20 cellular contexts compared by ENCODE assay signal in the genomic region with DNA sequence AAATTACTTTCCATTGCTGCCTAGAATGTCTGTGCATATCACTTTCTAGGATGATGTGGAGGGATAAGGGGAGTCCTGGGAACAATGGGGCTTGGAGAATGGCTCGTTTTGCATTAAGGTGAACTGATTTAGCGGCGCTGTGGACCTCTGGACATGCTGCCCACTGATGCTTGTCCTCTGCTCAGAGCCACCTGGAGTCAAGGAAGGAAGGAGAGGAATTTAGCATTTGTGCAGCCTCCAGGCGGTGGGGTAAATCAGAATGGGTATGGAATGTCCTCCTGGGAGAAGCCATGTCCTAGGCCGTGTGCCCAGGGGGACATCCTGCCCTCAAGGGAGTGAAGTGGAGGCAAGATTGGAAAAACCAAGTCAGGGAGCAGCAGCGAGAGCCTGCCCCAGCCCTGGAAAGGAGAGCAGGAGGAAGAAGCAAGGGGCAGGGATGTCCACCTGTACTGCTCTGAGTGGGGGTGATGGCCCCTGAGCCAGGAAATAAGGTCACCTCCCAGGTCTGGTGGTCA. TPM values are rescaled to one million over a fixed set of nuclear protein-coding genes. Genes with fewer than 3 reads are reported as not detected.
"Had no signal": no experiment of that assay in that cellular context is flagged by ENCODE, and none has a peak within 500 bp of the region (broad histone marks: within the 10 kb centered on the region; RNA-seq: fewer than 3 reads in every experiment).

No MANE protein-coding gene starts in this region.

- H3K4me3 Mint-ChIP-seq: natural killer cell treated with Interleukin-12 subunit alpha and Interleukin-12 subunit beta and Interleukin-15 and Interleukin-18, amount 100 ng/mL, for 72 hours; stimulated activated effector memory CD8-positive, alpha-beta T cell treated with anti-CD3 and anti-CD28 coated beads, Interleukin-12 subunit alpha, Interleukin-12 subunit beta, amount 100 ng/mL, for 72 hours; type B pancreatic cell had no signal

- DNase-seq: cerebellar nuclear complex; dermis blood vessel endothelial cell; effector CD4-positive, alpha-beta T cell; heart left ventricle; hippocampal formation; kidney glomerular epithelial cell; midbrain; nucleus accumbens; pancreas; right lobe of liver; stimulated activated CD4-positive, alpha-beta T cell treated with anti-CD3 and anti-CD28 coated beads, Interleukin-4, amount 100 ng/mL, for 1 hour; stimulated activated CD8-positive, alpha-beta memory T cell treated with anti-CD3 and anti-CD28 coated beads, Interleukin-4, amount 100 ng/mL, for 48 hours; stimulated activated naive CD8-positive, alpha-beta T cell treated with anti-CD3 and anti-CD28 coated beads, Interleukin-15, Interleukin-2, amounts not matched to agents 100 U/mL and 50 U/mL, for 24 hours; thyroid gland had no signal

- H3K4me3 ChIP-seq: heart left ventricle, pancreas, right lobe of liver, suprapubic skin, thyroid gland had no signal

- H3K4me1 ChIP-seq: pancreas, right lobe of liver, suprapubic skin, thyroid gland had no signal

- ATAC-seq: heart left ventricle; left lobe of liver; natural killer cell treated with Interleukin-12 subunit alpha and Interleukin-12 subunit beta and Interleukin-15 and Interleukin-18, amount 100 ng/mL, for 72 hours; pancreas; right lobe of liver; stimulated activated effector memory CD8-positive, alpha-beta T cell treated with anti-CD3 and anti-CD28 coated beads, Interleukin-12 subunit alpha, Interleukin-12 subunit beta, amount 100 ng/mL, for 72 hours; stimulated activated naive CD8-positive, alpha-beta T cell treated with anti-CD3 and anti-CD28 coated beads, Interleukin-15, Interleukin-2, amounts not matched to agents 100 U/mL and 50 U/mL, for 24 hours had no signal

- H3K36me3 ChIP-seq: pancreas, right lobe of liver, thyroid gland had no signal

- H3K27ac ChIP-seq: heart left ventricle, pancreas, right lobe of liver, suprapubic skin, thyroid gland had no signal

- H3K36me3 Mint-ChIP-seq: natural killer cell treated with Interleukin-12 subunit alpha and Interleukin-12 subunit beta and Interleukin-15 and Interleukin-18, amount 100 ng/mL, for 72 hours; stimulated activated effector memory CD8-positive, alpha-beta T cell treated with anti-CD3 and anti-CD28 coated beads, Interleukin-12 subunit alpha, Interleukin-12 subunit beta, amount 100 ng/mL, for 72 hours; type B pancreatic cell had no signal

- H3K9me3 ChIP-seq: heart left ventricle, pancreas, right lobe of liver, suprapubic skin, thyroid gland had no signal

- H3K27me3 ChIP-seq: heart left ventricle, pancreas, right lobe of liver, suprapubic skin, thyroid gland had no signal

- H3K27ac Mint-ChIP-seq: natural killer cell treated with Interleukin-12 subunit alpha and Interleukin-12 subunit beta and Interleukin-15 and Interleukin-18, amount 100 ng/mL, for 72 hours; progenitor cell of endocrine pancreas; stimulated activated effector memory CD8-positive, alpha-beta T cell treated with anti-CD3 and anti-CD28 coated beads, Interleukin-12 subunit alpha, Interleukin-12 subunit beta, amount 100 ng/mL, for 72 hours; type B pancreatic cell had no signal

- H3K4me1 Mint-ChIP-seq: stimulated activated effector memory CD8-positive, alpha-beta T cell treated with anti-CD3 and anti-CD28 coated beads, Interleukin-12 subunit alpha, Interleukin-12 subunit beta, amount 100 ng/mL, for 72 hours had no signal

- H3K9me3 Mint-ChIP-seq: natural killer cell treated with Interleukin-12 subunit alpha and Interleukin-12 subunit beta and Interleukin-15 and Interleukin-18, amount 100 ng/mL, for 72 hours; stimulated activated effector memory CD8-positive, alpha-beta T cell treated with anti-CD3 and anti-CD28 coated beads, Interleukin-12 subunit alpha, Interleukin-12 subunit beta, amount 100 ng/mL, for 72 hours; type B pancreatic cell had no signal

RNA-seq across cellular contexts. Expression of a gene that starts 37.8 kb away (rescaled TPM):
- total RNA-seq: dermis blood vessel endothelial cell; left lobe of liver; natural killer cell treated with Interleukin-12 subunit alpha and Interleukin-12 subunit beta and Interleukin-15 and Interleukin-18, amount 100 ng/mL, for 72 hours; progenitor cell of endocrine pancreas; right lobe of liver had no signal
